Comparison of ENCODE assay signal across 8 cellular contexts in the genomic region with DNA sequence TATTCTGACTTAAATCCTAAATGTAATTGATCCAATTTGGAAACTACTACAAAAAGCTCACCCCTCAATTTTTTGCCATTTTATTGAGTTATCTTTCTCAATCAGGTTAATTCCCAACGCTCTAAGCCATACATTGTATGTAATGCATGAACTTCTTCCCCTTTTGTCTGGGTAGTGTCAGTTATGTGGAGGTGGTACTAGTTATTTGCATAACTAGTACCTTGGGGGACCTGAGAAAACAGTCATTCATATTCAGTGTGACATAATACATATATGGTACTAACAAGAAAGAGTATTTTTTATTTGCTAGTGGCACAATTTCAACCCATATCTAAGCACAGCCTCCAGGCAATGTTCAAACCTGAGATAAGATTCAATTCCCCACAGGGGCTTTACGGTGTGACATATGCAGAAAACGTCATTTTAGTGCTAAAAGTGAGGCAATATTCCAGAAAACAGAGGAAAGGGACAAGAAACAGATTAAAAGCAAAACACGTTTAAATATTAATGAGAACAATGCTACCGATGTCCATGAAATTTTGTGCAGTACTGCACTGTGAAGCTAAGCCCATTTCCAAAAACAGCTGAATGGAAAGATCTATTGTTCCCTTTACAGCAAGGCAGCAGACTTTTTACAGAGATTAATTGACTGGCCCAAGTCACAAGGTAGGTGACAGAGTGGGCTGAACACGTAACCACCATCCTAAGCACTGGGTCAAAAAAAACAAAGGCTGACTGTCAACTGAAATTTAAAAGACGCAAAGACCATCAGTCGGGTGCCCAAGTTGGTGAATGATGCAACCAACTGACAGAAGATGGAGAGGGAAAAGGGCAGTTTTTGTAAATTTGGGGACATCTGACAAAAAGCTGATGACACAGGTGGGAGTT. TPM values are rescaled to one million over a fixed set of nuclear protein-coding genes. Genes with fewer than 3 reads are reported as not detected.
DNase-seq lines count a peak whose midpoint lies in the region; ATAC-seq and TF ChIP-seq lines count a peak whose summit lies in the region.
"Had no signal": no experiment of that assay in that cellular context is flagged by ENCODE, and none has a peak within 500 bp of the region (broad histone marks: within the 10 kb centered on the region; RNA-seq: fewer than 3 reads in every experiment).

No MANE protein-coding gene starts in this region.

- H3K9me2 ChIP-seq in GM23338 (ENCODE audit: insufficient read depth) (no peaks in the 10 kb centered on the region), OCI-LY7 (ENCODE audit: insufficient read depth, low read length) (no peaks in the 10 kb centered on the region)

- H3K27ac ChIP-seq in GM23338 (ENCODE audit: low read depth) (no peak overlapping the region), OCI-LY7 (ENCODE audit: low read depth, low read length, poor library complexity, severe bottlenecking) (peak overlapping the region; percentile 45), duodenal mucosa (ENCODE audit: low read depth, low read length) (no peak overlapping the region), parathyroid adenoma (no peak overlapping the region)

- peak overlapping the region; percentile 67 for H3K4me3 ChIP-seq in GM23338
- peak overlapping the region; percentile 92 for H3K4me3 ChIP-seq in OCI-LY7 (ENCODE audit: low read depth, low read length, poor library complexity, severe bottlenecking)
- H3K4me3 ChIP-seq in duodenal mucosa (ENCODE audit: low read depth in 1 of 2, low read length in 2 of 2): peak overlapping the region; percentile 69 to 82
- peak overlapping the region; percentile 56 for H3K4me3 ChIP-seq in parathyroid adenoma (ENCODE audit: low read depth, low read length)

- H3K36me3 ChIP-seq in GM23338 (ENCODE audit: insufficient read depth): no peaks in the 10 kb centered on the region
- H3K36me3 ChIP-seq in OCI-LY7 (ENCODE audit: insufficient read depth, low read length): peaks cover 7% of the 10 kb centered on the region
- H3K36me3 ChIP-seq in duodenal mucosa (ENCODE audit: control insufficient read depth in 1 of 2, insufficient read depth in 2 of 2, low read length in 2 of 2): peaks cover 0 to 1% of the 10 kb centered on the region in 2 donors
- H3K36me3 ChIP-seq in parathyroid adenoma (ENCODE audit: control insufficient read depth, insufficient read depth, low read length): no peaks in the 10 kb centered on the region

- H3K27me3 Mint-ChIP-seq in GM23338 (ENCODE audit: insufficient read depth, low read depth, poor library complexity): peaks cover 8% of the 10 kb centered on the region

- peak overlapping the region; percentile 72 to 79 for H3K9ac ChIP-seq in duodenal mucosa (ENCODE audit: low read depth in 1 of 2, low read length in 2 of 2)
- H3K9ac ChIP-seq in parathyroid adenoma: no peak overlapping the region

- H3K27me3 ChIP-seq in GM23338 (ENCODE audit: insufficient read depth) (no peaks in the 10 kb centered on the region), duodenal mucosa (ENCODE audit: control insufficient read depth in 1 of 2, insufficient read depth in 2 of 2, low read length in 2 of 2) (no peaks in the 10 kb centered on the region), parathyroid adenoma (ENCODE audit: control insufficient read depth, insufficient read depth, low read length) (no peaks in the 10 kb centered on the region)

- intact Hi-C loops in OCI-LY7 (cut with micrococcal nuclease; ENCODE audit: unreplicated experiment): loop anchor here (10.0 kb wide), 1 partner anchor 400 kb away; the partner anchor contains the start of gene DYRK1A

- TF ChIP-seq CTCF in GM23338 (conservative IDR thresholded peaks at IDR 0.05; ENCODE audit: low read depth in 2 of 2) (no peak), OCI-LY7 (conservative IDR thresholded peaks at IDR 0.05; ENCODE audit: low read length) (no peak), parathyroid adenoma (IDR thresholded peaks at IDR 0.05) (no peak)

- peak overlapping the region; percentile 79 for H3K4me2 ChIP-seq in GM23338
- peak overlapping the region; percentile 99 for H3K4me2 ChIP-seq in OCI-LY7 (ENCODE audit: low read length)
- H3K4me2 ChIP-seq in parathyroid adenoma (ENCODE audit: low read length): peak overlapping the region; percentile 69

- peaks cover 19% of the 10 kb centered on the region for H3K4me1 Mint-ChIP-seq in GM23338

- H3K27ac Mint-ChIP-seq in GM23338: peak overlapping the region; percentile 79

- H3K79me2 ChIP-seq in GM23338 (replicated peaks; ENCODE audit: insufficient read depth): no peaks in the 10 kb centered on the region
- no peaks in the 10 kb centered on the region for H3K79me2 ChIP-seq in OCI-LY7 (ENCODE audit: insufficient read depth, low read depth, low read length)
- no peaks in the 10 kb centered on the region for H3K79me2 ChIP-seq in parathyroid adenoma

- POLR2A ChIA-PET in OCI-LY7 (lab: Charles Lee): interaction anchor here (0.5 to 2.2 kb wide), 8 partner anchors 10 to 1917 kb away, joined by 3 to 14 read pairs (median 4); no protein-coding TSS in a partner anchor

- H3K4me1 ChIP-seq in GM23338 (ENCODE audit: insufficient read depth) (peaks cover 5% of the 10 kb centered on the region; the same call in 1 of the 2 replicates), OCI-LY7 (ENCODE audit: insufficient read depth, low read length, poor library complexity, severe bottlenecking) (peaks cover 24% of the 10 kb centered on the region), duodenal mucosa (ENCODE audit: control insufficient read depth in 1 of 2, insufficient read depth in 2 of 2, low read length in 2 of 2) (peaks cover 6 to 13% of the 10 kb centered on the region in 2 donors), parathyroid adenoma (no peaks in the 10 kb centered on the region)

- no peaks in the 10 kb centered on the region for H4K20me1 ChIP-seq in GM23338 (replicated peaks; ENCODE audit: insufficient read depth)
- H4K20me1 ChIP-seq in OCI-LY7 (ENCODE audit: insufficient read depth, low read length): no peaks in the 10 kb centered on the region

- CTCF ChIA-PET in OCI-LY7 (lab: Charles Lee; ENCODE audit: unreplicated experiment): interaction anchor here (0.6 kb wide), 1 partner anchor 32 kb away, joined by 3 read pairs; no protein-coding TSS in a partner anchor

- no peaks in the 10 kb centered on the region; the same call in 2 of the 3 replicates for H3K9me3 Mint-ChIP-seq in GM23338

- peak overlapping the region; percentile 78 for H3K4me3 Mint-ChIP-seq in GM23338

- peaks cover 12% of the 10 kb centered on the region; the same call in 1 of the 2 replicates for H3F3A ChIP-seq in GM23338 (replicated peaks; ENCODE audit: low read depth)

- no peak for DNase-seq in GM23338 (ENCODE audit: low spot score)
- DNase-seq in OCI-LY7 (ENCODE audit: low spot score): peak; percentile 40
- no peak for DNase-seq in NCI-H1048 (lab: John Stamatoyannopoulos, UW)
- DNase-seq: GOT3 had no signal

- H2AFZ ChIP-seq in GM23338: no peak overlapping the region
- H2AFZ ChIP-seq in OCI-LY7 (ENCODE audit: low read length): peak overlapping the region; percentile 63; the same call in 1 of the 2 replicates
- no peak overlapping the region for H2AFZ ChIP-seq in parathyroid adenoma

- H3K36me3 Mint-ChIP-seq in GM23338 (ENCODE audit: low read depth): peaks cover 8% of the 10 kb centered on the region

- H3K9me3 ChIP-seq in OCI-LY7 (ENCODE audit: low read length) (no peaks in the 10 kb centered on the region), duodenal mucosa (ENCODE audit: control insufficient read depth in 1 of 2, low read length in 2 of 2) (no peaks in the 10 kb centered on the region), parathyroid adenoma (ENCODE audit: control insufficient read depth, low read length) (no peaks in the 10 kb centered on the region)

- ATAC-seq in GM23338 (no peak), GM18517 (IDR thresholded peaks at IDR 0.05; ENCODE audit: unreplicated experiment) (no peak), HG02610 (IDR thresholded peaks at IDR 0.05; ENCODE audit: unreplicated experiment) (no peak)

- BruUV-seq in OCI-LY7 (replicated peaks; lab: Mats Ljungman, UMichigan): TSS peak; percentile 72

TF ChIP-seq in GM23338, 12 proteins besides CTCF, POLR2A, EP300 and RAD21 (continues in another document):
- no peak for TF ChIP-seq POLR2AphosphoS5 (IDR thresholded peaks at IDR 0.05; ENCODE audit: low read depth)
- no peak for TF ChIP-seq ETS1 (IDR thresholded peaks at IDR 0.05)

RNA-seq across cellular contexts. Expression of gene HLCS, which starts 1.4 kb away (rescaled TPM):
- total RNA-seq in GM23338 (2014; rRNA removed; shearing (Covaris generic)): 14.7 and 28.9 TPM in 2 replicates
- 5.0 and 6.1 TPM in 2 replicates for polyA plus RNA-seq in GM23338 (2016; fragmentation: Nextera tagmentation; extraction: Ambion mirVana)
- 12.0 and 13.7 TPM in 2 replicates for total RNA-seq in OCI-LY7 (2014; rRNA removed; shearing (Covaris generic))
- 20.9 and 24.2 TPM in 2 replicates for total RNA-seq in OCI-LY7 (2022)

RNA-seq across cellular contexts. Expression of gene RIPPLY3, which starts 41.4 kb away (rescaled TPM):
- total RNA-seq in GM23338 (2014; rRNA removed; shearing (Covaris generic)): 2.5 and 2.6 TPM in 2 replicates
- polyA plus RNA-seq in GM23338 (2016; fragmentation: Nextera tagmentation; extraction: Ambion mirVana): 2.8 and 3.1 TPM in 2 replicates
- not detected in 2 replicates for total RNA-seq in OCI-LY7 (2014; rRNA removed; shearing (Covaris generic))
- not detected in 2 replicates for total RNA-seq in OCI-LY7 (2022)
